ENCODE assay signal across 18 cellular contexts in genomic region chr14:91708795-91709194, GRCh38. TPM values are rescaled to one million over a fixed set of nuclear protein-coding genes. Genes with fewer than 3 reads are reported as not detected.
DNase-seq lines count a peak whose midpoint lies in the region; ATAC-seq, FAIRE-seq and TF ChIP-seq lines count a peak whose summit lies in the region.
"Had no signal": no experiment of that assay in that cellular context is flagged by ENCODE, and none has a peak within 500 bp of the region (broad histone marks: within the 10 kb centered on the region; RNA-seq: fewer than 3 reads in every experiment).

No MANE protein-coding gene starts in this region.

- H3K4me1 ChIP-seq in GM12878 (ENCODE audit: control insufficient read depth, insufficient read depth, low read length), result no peaks in the 10 kb centered on the region

- H3K4me3 Mint-ChIP-seq in activated T-cell treated with anti-CD3 and anti-CD28 coated beads, Interleukin-2, amount 50 U/mL, for 24 hours, result no peak overlapping the region
- H3K4me3 Mint-ChIP-seq: B cell; CD4-positive, alpha-beta T cell; IgD-negative memory B cell had no signal

- no peak overlapping the region for H3K27ac ChIP-seq in GM12878 (ENCODE audit: control insufficient read depth, insufficient read depth)
- H3K27ac ChIP-seq: KMS-11 had no signal

- no peaks in the 10 kb centered on the region for H3K4me1 Mint-ChIP-seq in activated T-cell treated with anti-CD3 and anti-CD28 coated beads, Interleukin-2, amount 50 U/mL, for 24 hours (ENCODE audit: low read depth)
- H3K4me1 Mint-ChIP-seq: B cell had no signal

- H3K4me2 ChIP-seq in GM12878 (ENCODE audit: control insufficient read depth, insufficient read depth), result no peak overlapping the region
- H3K4me2 ChIP-seq: KMS-11 had no signal

- H3K9ac ChIP-seq in GM12878 (ENCODE audit: control insufficient read depth, insufficient read depth, low read length), result no peak overlapping the region
- H3K9ac ChIP-seq: KMS-11 had no signal

- BruUV-seq in GM12878 (replicated peaks; lab: Mats Ljungman, UMichigan), result no TSS peak

- no peak for TF ChIP-seq POLR2A in GM12878 (IDR thresholded peaks at IDR 0.05; ENCODE audit: low read depth, low read length)

- in situ Hi-C loops in GM12878 (cut with MboI), result no loop called here

- H3K79me2 ChIP-seq in GM12878 (ENCODE audit: control insufficient read depth, insufficient read depth, low read length), result no peaks in the 10 kb centered on the region

- SMC1A ChIA-PET in GM12878 (lab: Charles Lee; ENCODE audit: uncharacterized antibody, unreplicated experiment), result interaction anchor here (1.3 kb wide), 1 partner anchor 9 kb away, joined by 3 read pairs; no protein-coding TSS in a partner anchor

- TF ChIP-seq RAD21 in GM12878 (IDR thresholded peaks at IDR 0.05; ENCODE audit: insufficient read depth, low read depth, low read length), result no peak

- no peaks in the 10 kb centered on the region for H3K27me3 ChIP-seq in GM12878 (replicated peaks in 1 of 2; ENCODE audit: control insufficient read depth in 2 of 2, insufficient read depth in 2 of 2, low read length in 1 of 2)

- intact Hi-C loops in GM12878 (cut with micrococcal nuclease; ENCODE audit: unreplicated experiment), result no loop called here

- no peak for TF ChIP-seq CTCF in GM12878 (IDR thresholded peaks at IDR 0.05 in 2 of 3, conservative IDR thresholded peaks at IDR 0.05 in 1 of 3; ENCODE audit: control insufficient read depth in 2 of 3, extremely low read depth in 1 of 3, insufficient read depth in 1 of 3, low read depth in 3 of 3, low read length in 3 of 3)

- H2AFZ ChIP-seq in GM12878 (ENCODE audit: control insufficient read depth, low read depth, low read length), result no peak overlapping the region

- RAD21 ChIA-PET in GM12878 (lab: Charles Lee; ENCODE audit: unreplicated experiment), result no interaction called here

- H3K36me3 ChIP-seq in GM12878 (ENCODE audit: control insufficient read depth in 2 of 2, insufficient read depth in 2 of 2, low read length in 1 of 2), result no peaks in the 10 kb centered on the region

- H3K36me3 Mint-ChIP-seq in activated T-cell treated with anti-CD3 and anti-CD28 coated beads, Interleukin-2, amount 50 U/mL, for 24 hours (ENCODE audit: low read depth), result no peaks in the 10 kb centered on the region
- H3K36me3 Mint-ChIP-seq: IgD-negative memory B cell had no signal

- ATAC-seq in GM18907 (IDR thresholded peaks at IDR 0.05; ENCODE audit: unreplicated experiment) (peak; percentile 50), HG03066 (IDR thresholded peaks at IDR 0.05; ENCODE audit: low read depth, unreplicated experiment) (peak; percentile 72), GM12878 (peak; percentile 61; the same call in 2 of the 3 replicates), GM18520 (IDR thresholded peaks at IDR 0.05; ENCODE audit: unreplicated experiment) (no peak)
- ATAC-seq: HCT116 had no signal

- H3K9me3 ChIP-seq in GM12878 (replicated peaks; ENCODE audit: control insufficient read depth, insufficient read depth, low read length), result no peaks in the 10 kb centered on the region; the same call in 2 of the 3 replicates

- H4K20me1 ChIP-seq in GM12878 (ENCODE audit: control insufficient read depth, insufficient read depth), result no peaks in the 10 kb centered on the region

- no peak overlapping the region for H3K27ac Mint-ChIP-seq in activated T-cell treated with anti-CD3 and anti-CD28 coated beads, Interleukin-2, amount 50 U/mL, for 24 hours
- H3K27ac Mint-ChIP-seq: B cell; CD4-positive, alpha-beta T cell; IgD-negative memory B cell had no signal

- no peaks in the 10 kb centered on the region for H3K9me3 Mint-ChIP-seq in activated T-cell treated with anti-CD3 and anti-CD28 coated beads, Interleukin-2, amount 50 U/mL, for 24 hours
- H3K9me3 Mint-ChIP-seq: CD4-positive, alpha-beta T cell had no signal

- FAIRE-seq in GM12878 (lab: Jason Lieb, UNC), result no peak
- FAIRE-seq: GM12891 had no signal

- 33% methylated on average over 3 of the region's 3 CpGs for WGBS in GM12878 (ENCODE audit: insufficient coverage, insufficient replicate concordance, low lambda C conversion rate, missing lambda C conversion rate)

- CTCF ChIA-PET in GM12878 (lab: Yijun Ruan, JAX), result no interaction called here

- DNase-seq in GM12878 (ENCODE audit: low read depth, low spot score), result no peak
- no peak for DNase-seq in activated T-cell treated with anti-CD3 and anti-CD28 coated beads, Interleukin-2, amount 50 U/mL, for 24 hours
- DNase-seq in NCI-H1105 treated with DMSO at 0.1 percent for 48 hours (lab: John Stamatoyannopoulos, UW), result no peak
- DNase-seq in stimulated activated naive CD4-positive, alpha-beta T cell (lab: John Stamatoyannopoulos, UW), result no peak
- DNase-seq: C1 segment of cervical spinal cord; Calu3; CD4-positive, alpha-beta T cell; DMS 273 treated with DMSO at 0.1 percent for 48 hours had no signal

- POLR2A ChIA-PET in GM12878 (lab: Charles Lee), result no interaction called here

- H3K4me3 ChIP-seq in GM12878, result no peak overlapping the region

- TF ChIP-seq EP300 in GM12878 (IDR thresholded peaks at IDR 0.05; ENCODE audit: borderline replicate concordance in 1 of 2, control insufficient read depth in 1 of 2, low read depth in 2 of 2, low read length in 2 of 2), result no peak

- no peaks in the 10 kb centered on the region for H3K27me3 Mint-ChIP-seq in activated T-cell treated with anti-CD3 and anti-CD28 coated beads, Interleukin-2, amount 50 U/mL, for 24 hours
- H3K27me3 Mint-ChIP-seq: CD4-positive, alpha-beta T cell had no signal

TF ChIP-seq in GM12878, 131 proteins besides CTCF, POLR2A, EP300 and RAD21 (continues in another document):
- no peak for TF ChIP-seq RBBP5 (conservative IDR thresholded peaks at IDR 0.05)
- TF ChIP-seq TCF12 (IDR thresholded peaks at IDR 0.05; ENCODE audit: low read depth, low read length), result no peak
- TF ChIP-seq HDAC2 (IDR thresholded peaks at IDR 0.05), result no peak
- no peak for TF ChIP-seq CREM (IDR thresholded peaks at IDR 0.05; ENCODE audit: low read depth)
- TF ChIP-seq ZNF592 (IDR thresholded peaks at IDR 0.05), result no peak
- no peak for TF ChIP-seq IRF4 (IDR thresholded peaks at IDR 0.05; ENCODE audit: low read depth, low read length)
- no peak for TF ChIP-seq ZBTB33 (IDR thresholded peaks at IDR 0.05)
- TF ChIP-seq SMC3 (IDR thresholded peaks at IDR 0.05; ENCODE audit: borderline replicate concordance, low read length), result no peak

RNA-seq across cellular contexts. Expression of gene CATSPERB, which starts 23.1 kb away (rescaled TPM):
- 0.31 TPM in 1 of 2 replicates, not detected in the other for total RNA-seq in GM12878 (2013; cell fraction: nucleolus; rRNA removed)
- not detected in 2 replicates for total RNA-seq in GM12878 (2014; rRNA removed)
- total RNA-seq in GM12878 (2014; rRNA removed; fragmentation: Illumina TruSeq; extraction: Trizol), result not detected in 2 replicates
- total RNA-seq in GM12878 (2021), result not detected in 2 replicates
- not detected for polyA plus RNA-seq in GM12878 (2011; ENCODE audit: low read depth)
- not detected in 2 replicates for polyA plus RNA-seq in GM12878 (2011; rRNA removed)
- polyA plus RNA-seq in GM12878 (2011; cell fraction: cytosol; rRNA removed), result not detected in 2 replicates
- polyA plus RNA-seq in GM12878 (2011; cell fraction: nucleus; rRNA removed), result not detected in 2 replicates
- polyA plus RNA-seq in GM12878 (2012), result not detected in 2 replicates
- polyA plus RNA-seq in GM12878 (2014; fragmentation: Illumina TruSeq; extraction: Trizol), result not detected in 2 replicates
- polyA plus RNA-seq in GM12878 (2014; fragmentation: Nextera tagmentation; extraction: Ambion mirVana), result not detected
- not detected in 2 replicates for polyA plus RNA-seq in GM12878 (2014; rRNA removed)
- polyA plus RNA-seq in GM12878 (2016; fragmentation: Nextera tagmentation; extraction: Ambion mirVana), result not detected
- not detected in 2 replicates for polyA minus RNA-seq in GM12878 (2011; rRNA and poly(A)+ RNA removed)
- polyA minus RNA-seq in GM12878 (2011; cell fraction: cytosol; rRNA and poly(A)+ RNA removed), result not detected in 2 replicates
- polyA minus RNA-seq in GM12878 (2011; cell fraction: nucleus; rRNA and poly(A)+ RNA removed), result not detected in 2 replicates
- total RNA-seq: Daoy, HT1080 had no signal
